8 cellular contexts compared by ENCODE assay signal in the genomic region with DNA sequence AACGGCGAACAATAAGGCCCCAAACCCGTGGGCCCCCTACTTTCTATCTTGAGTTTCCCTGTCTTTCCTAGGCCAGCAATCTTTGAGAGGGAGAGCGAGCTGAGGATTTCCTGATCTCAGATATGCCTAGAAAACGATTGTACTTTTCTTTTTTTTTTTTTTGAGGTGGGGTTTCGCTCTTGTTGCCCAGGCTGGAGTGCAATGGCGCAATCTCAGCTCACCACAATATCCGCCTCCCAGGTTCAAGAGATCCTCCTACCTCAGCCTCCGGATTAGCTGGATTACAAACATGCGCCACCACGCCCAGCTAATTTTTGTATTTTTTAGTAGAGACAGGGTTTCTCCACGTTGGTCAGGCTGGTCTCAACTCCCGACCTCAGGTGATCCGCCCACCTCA. TPM values are rescaled to one million over a fixed set of nuclear protein-coding genes. Genes with fewer than 3 reads are reported as not detected.
DNase-seq lines count a peak whose midpoint lies in the region; ATAC-seq and TF ChIP-seq lines count a peak whose summit lies in the region.
"Not testable (repeated sequence)": the region's sequence is repeated elsewhere in the genome, so short reads cannot be mapped to it uniquely, and the experiment has no call there.

No MANE protein-coding gene starts in this region.

- 61 to 92% methylated on average over 9 to 11 of the region's 14 CpGs for WGBS in gastroesophageal sphincter (ENCODE audit: low coverage in 1 of 2), 2 donors
- 44 to 64% methylated on average over 14 of the region's 14 CpGs for WGBS in upper lobe of left lung, 2 donors

- not testable (repeated sequence) for H3K79me2 ChIP-seq in PC-9 (ENCODE audit: low read depth)

- not testable (repeated sequence) for H2AFZ ChIP-seq in PC-9

- H3K27me3 Mint-ChIP-seq in Calu3 (ENCODE audit: unreplicated experiment); endothelial cell (ENCODE audit: unreplicated experiment): not testable (repeated sequence)

- H3K4me2 ChIP-seq in PC-9 = not testable (repeated sequence)

- H3K27ac ChIP-seq in PC-9 (peak overlapping the region; percentile 32; the same call in 1 of the 2 replicates), gastroesophageal sphincter (peak overlapping the region in 3 of 4 donors; percentile 35 to 62 (median 57)), left lung (peak overlapping the region; percentile 69 to 77), neutrophil (peak overlapping the region; percentile 46), upper lobe of left lung (peak overlapping the region; percentile 70 to 87 (median 78))

- DNase-seq in Calu3 (peak; percentile 71), amniotic epithelial cell (ENCODE audit: low read depth) (peak; percentile 58), upper lobe of left lung (peak in 1 of 2 donors; percentile 67)
- DNase-seq in PC-9; endothelial cell (ENCODE audit: low spot score); left lung: not testable (repeated sequence)

- ATAC-seq in gastroesophageal sphincter = not testable (repeated sequence)
- ATAC-seq in left lung (peak; percentile 51), upper lobe of left lung (ENCODE audit: low FRiP score in 2 of 2) (peak in 1 of 2 donors; percentile 5)

- BruUV-seq in Calu3 (replicated peaks; lab: Mats Ljungman, UMichigan) (TSS peak; percentile 74), PC-9 (replicated peaks; lab: Mats Ljungman, UMichigan) (TSS peak; percentile 11)

- not testable (repeated sequence) for H3K9me3 ChIP-seq in PC-9 (ENCODE audit: insufficient read depth, low read depth); gastroesophageal sphincter; left lung; neutrophil; upper lobe of left lung

- POLR2A ChIA-PET in PC-9 (lab: Charles Lee; ENCODE audit: unreplicated experiment) = not testable (repeated sequence)

- not testable (repeated sequence) for H3K36me3 ChIP-seq in PC-9 (ENCODE audit: low read depth)
- peaks cover 0 to 81% of the 10 kb centered on the region in 2 donors for H3K36me3 ChIP-seq in gastroesophageal sphincter
- peaks cover 0 to 51% of the 10 kb centered on the region in 2 donors for H3K36me3 ChIP-seq in left lung
- H3K36me3 ChIP-seq in neutrophil = peaks cover 80% of the 10 kb centered on the region
- H3K36me3 ChIP-seq in upper lobe of left lung = peaks cover 0 to 33% (median 23%) of the 10 kb centered on the region in 4 donors

- CTCF ChIA-PET in Calu3 (lab: Charles Lee) = interaction anchor here (0.7 kb wide), 2 partner anchors 29 to 304 kb away, joined by 3 read pairs; no protein-coding TSS in a partner anchor
- CTCF ChIA-PET in PC-9 (lab: Charles Lee) = not testable (repeated sequence)

- H3K4me1 ChIP-seq in PC-9 (replicated peaks; ENCODE audit: insufficient read depth) (peaks cover 23% of the 10 kb centered on the region), left lung (peaks cover 0 to 26% of the 10 kb centered on the region in 2 donors), upper lobe of left lung (peaks cover 10 to 20% (median 18%) of the 10 kb centered on the region in 4 donors)
- not testable (repeated sequence) for H3K4me1 ChIP-seq in gastroesophageal sphincter; neutrophil (ENCODE audit: control insufficient read depth in 1 of 2, insufficient read depth in 1 of 2, low read depth in 1 of 2, low read length in 1 of 2)

- peak overlapping the region; percentile 37 for H3K4me3 Mint-ChIP-seq in Calu3 (ENCODE audit: low read depth, unreplicated experiment)
- H3K4me3 Mint-ChIP-seq in endothelial cell (ENCODE audit: unreplicated experiment) = not testable (repeated sequence)

- TF ChIP-seq EP300 in gastroesophageal sphincter (IDR thresholded peaks at IDR 0.05); upper lobe of left lung (IDR thresholded peaks at IDR 0.05): not testable (repeated sequence)

- H3K9me3 Mint-ChIP-seq in Calu3 (ENCODE audit: low read depth, unreplicated experiment); endothelial cell (ENCODE audit: unreplicated experiment): not testable (repeated sequence)

- H3K27ac Mint-ChIP-seq in Calu3 (ENCODE audit: unreplicated experiment) (peak overlapping the region; percentile 92), endothelial cell (ENCODE audit: unreplicated experiment) (peak overlapping the region; percentile 72)

- H4K20me1 ChIP-seq in PC-9 (ENCODE audit: insufficient read depth) = not testable (repeated sequence)

- H3K9me2 ChIP-seq in PC-9 (ENCODE audit: insufficient read depth) = not testable (repeated sequence)

- H3K4me1 Mint-ChIP-seq in Calu3 (ENCODE audit: low read depth, unreplicated experiment) = peaks cover 46% of the 10 kb centered on the region
- peaks cover 26% of the 10 kb centered on the region for H3K4me1 Mint-ChIP-seq in endothelial cell (ENCODE audit: unreplicated experiment)

- intact Hi-C loops in Calu3 (cut with micrococcal nuclease; ENCODE audit: unreplicated experiment); PC-9 (cut with micrococcal nuclease; ENCODE audit: unreplicated experiment); left lung (cut with DNase I): not testable (repeated sequence)

- peaks cover 15% of the 10 kb centered on the region; the same call in 1 of the 2 replicates for H3F3A ChIP-seq in PC-9 (ENCODE audit: insufficient read depth, low read depth)

- H3K27me3 ChIP-seq in PC-9 (ENCODE audit: insufficient read depth, low read depth); gastroesophageal sphincter; left lung; neutrophil; upper lobe of left lung: not testable (repeated sequence)

- TF ChIP-seq POLR2A in gastroesophageal sphincter (IDR thresholded peaks at IDR 0.05); upper lobe of left lung (IDR thresholded peaks at IDR 0.05): not testable (repeated sequence)

- not testable (repeated sequence) for H3K4me3 ChIP-seq in PC-9; gastroesophageal sphincter; left lung; neutrophil (ENCODE audit: low read depth in 1 of 2, low read length in 1 of 2); upper lobe of left lung

- not testable (repeated sequence) for TF ChIP-seq CTCF in Calu3 (IDR thresholded peaks at IDR 0.05; ENCODE audit: unreplicated experiment); PC-9 (conservative IDR thresholded peaks at IDR 0.05); endothelial cell (IDR thresholded peaks at IDR 0.05; ENCODE audit: unreplicated experiment); gastroesophageal sphincter (IDR thresholded peaks at IDR 0.05); left lung (IDR thresholded peaks at IDR 0.05); neutrophil (IDR thresholded peaks at IDR 0.05); upper lobe of left lung (IDR thresholded peaks at IDR 0.05)

- H3K36me3 Mint-ChIP-seq in Calu3 (ENCODE audit: insufficient read depth, unreplicated experiment) (peaks cover 48% of the 10 kb centered on the region), endothelial cell (ENCODE audit: low read depth, unreplicated experiment) (peaks cover 11% of the 10 kb centered on the region)

RNA-seq across cellular contexts. Expression of gene ARHGAP27, which starts 15.0 kb away (rescaled TPM):
- total RNA-seq in Calu3 (2022) (104 and 125 TPM in 2 replicates), PC-9 (2021) (60.6 and 61.4 TPM in 2 replicates), endothelial cell (ENCODE audit: unreplicated experiment) (155 TPM), gastroesophageal sphincter (10 to 100 TPM; 11.6 to 18.1 (median 12.8) TPM), left lung (10 to 100 TPM; 62.4 to 80.6 TPM), upper lobe of left lung (100 to 1,000 TPM in 1 of 6 donors, 10 to 100 TPM in 5; 46.1 to 243 (median 81.4) TPM)

RNA-seq across cellular contexts. Expression of gene PLEKHM1, which starts 42.9 kb away (rescaled TPM):
- total RNA-seq in Calu3 (2022) (82.4 and 107 TPM in 2 replicates), PC-9 (2021) (42.5 and 49.6 TPM in 2 replicates), endothelial cell (ENCODE audit: unreplicated experiment) (46.6 TPM), gastroesophageal sphincter (10 to 100 TPM; 17.8 to 36.5 (median 29.2) TPM), left lung (10 to 100 TPM; 58.4 to 96.9 TPM), upper lobe of left lung (100 to 1,000 TPM in 2 of 6 donors, 10 to 100 TPM in 4; 52.1 to 229 (median 72.0) TPM)
